Comparison of ENCODE assay signal across 11 cellular contexts in genomic region chr1:164720329-164721036, GRCh38.
A peak's percentile ranks its signal among the peaks of the same experiment; 100 is the strongest.
DNase-seq lines count a peak whose midpoint lies in the region; ATAC-seq and TF ChIP-seq lines count a peak whose summit lies in the region.
"Had no signal": no experiment of that assay in that cellular context is flagged by ENCODE, and none has a peak within 500 bp of the region (broad histone marks: within the 10 kb centered on the region; RNA-seq: fewer than 3 reads in every experiment).

No MANE protein-coding gene starts in this region.

- WGBS in mammary epithelial cell (ENCODE audit: low coverage, missing lambda C conversion rate) = 55% methylated on average over 4 of the region's 4 CpGs

- intact Hi-C loops in mammary epithelial cell (cut with micrococcal nuclease) = no loop called here
- intact Hi-C loops in sciatic nerve (cut with DNase I) = no loop called here

- no peaks in the 10 kb centered on the region for H3K9me3 ChIP-seq in mammary epithelial cell (replicated peaks; ENCODE audit: insufficient read depth, low read length)

- no peaks in the 10 kb centered on the region for H3K36me3 ChIP-seq in mammary epithelial cell (ENCODE audit: insufficient read depth, low read length)

- H3K27me3 ChIP-seq in mammary epithelial cell (ENCODE audit: insufficient read depth, low read length) = no peaks in the 10 kb centered on the region

- H2AFZ ChIP-seq in mammary epithelial cell (ENCODE audit: low read depth, low read length) = peak overlapping the region; percentile 69

- no peak overlapping the region for H3K9ac ChIP-seq in mammary epithelial cell (ENCODE audit: insufficient read depth, low read length)
- H3K9ac ChIP-seq: KMS-11 had no signal

- BruUV-seq in mammary epithelial cell (replicated peaks; lab: Mats Ljungman, UMichigan) = no TSS peak

- DNase-seq in KBM-7 (peak; percentile 48), RPMI7951 (ENCODE audit: low read depth) (peak; percentile 59), mammary epithelial cell (no peak), sciatic nerve (ENCODE audit: low spot score) (no peak), NCI-H526 (lab: John Stamatoyannopoulos, UW) (no peak), NCI-H1048 (lab: John Stamatoyannopoulos, UW) (no peak), superior temporal gyrus (ENCODE audit: extremely low spot score) (no peak)
- DNase-seq: activated naive CD4-positive, alpha-beta T cell treated with Interleukin-2 at 50 U/mL for 16 hours; CD4-positive, alpha-beta T cell had no signal

- peaks cover 26% of the 10 kb centered on the region for H3K4me1 ChIP-seq in mammary epithelial cell (ENCODE audit: insufficient read depth, low read length)

- H3K4me2 ChIP-seq in mammary epithelial cell (ENCODE audit: insufficient read depth, low read depth, low read length) = no peak overlapping the region
- H3K4me2 ChIP-seq: KMS-11 had no signal

- no peak for TF ChIP-seq CTCF in mammary epithelial cell (conservative IDR thresholded peaks at IDR 0.05 in 1 of 2, IDR thresholded peaks at IDR 0.05 in 1 of 2; ENCODE audit: extremely low read depth in 1 of 2, insufficient read depth in 1 of 2, low read depth in 1 of 2, low read length in 2 of 2)

- CTCF ChIA-PET in mammary epithelial cell (lab: Charles Lee; ENCODE audit: low non-redundant PET) = no interaction called here

- H4K20me1 ChIP-seq in mammary epithelial cell (ENCODE audit: insufficient read depth, low read length) = no peaks in the 10 kb centered on the region

- H3K79me2 ChIP-seq in mammary epithelial cell (ENCODE audit: insufficient read depth, low read length) = no peaks in the 10 kb centered on the region

- H3K27ac ChIP-seq in mammary epithelial cell (ENCODE audit: insufficient read depth, low read depth, low read length) = no peak overlapping the region
- H3K27ac ChIP-seq: KMS-11 had no signal

- H3K4me3 ChIP-seq in mammary epithelial cell (replicated peaks in 1 of 3; ENCODE audit: insufficient read depth in 1 of 3, low read depth in 2 of 3, low read length in 3 of 3) = no peak overlapping the region

- dilution Hi-C loops in mammary epithelial cell (cut with HindIII; ENCODE audit: low sequenced_read_pairs) = no loop called here

- in situ Hi-C loops in KBM-7 (cut with MboI; ENCODE audit: low pct_unique_long_range_greater_than_20kb, low sequenced_read_pairs) = no loop called here
- in situ Hi-C loops in mammary epithelial cell (cut with MboI; ENCODE audit: low sequenced_read_pairs in 2 of 2) = no loop called here

- ATAC-seq in sciatic nerve (peak; percentile 15), GM21447 (IDR thresholded peaks at IDR 0.05; ENCODE audit: unreplicated experiment) (no peak)

Comparison
In these comparisons a context has a peak if more than half of its experiments do, and no peak if none do; other contexts are left out.
1. DNase-seq: peak in KBM-7 (single experiment) and RPMI7951 (single experiment); none in mammary epithelial cell (single experiment), sciatic nerve (single experiment), NCI-H526 (0 of 2), NCI-H1048 (single experiment) and superior temporal gyrus (single experiment).